In the genomic region with DNA sequence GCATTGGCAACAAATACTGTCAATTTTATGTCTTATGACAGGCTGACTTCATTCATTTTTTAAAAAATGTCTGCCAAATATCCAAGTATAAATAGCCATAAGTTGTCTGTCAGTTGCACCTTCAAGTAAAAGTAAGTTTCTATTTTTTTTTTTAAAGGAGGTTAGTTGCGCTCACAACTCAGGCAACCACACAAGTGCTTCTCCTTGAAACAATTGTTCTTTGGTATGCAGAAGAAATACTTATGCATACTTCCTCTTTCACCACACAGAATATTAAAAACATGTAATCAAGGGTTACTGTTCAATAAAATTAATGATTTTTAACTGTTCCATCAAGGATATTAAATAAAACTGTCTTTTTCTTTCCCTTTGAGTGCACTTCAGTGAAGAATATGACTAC, we compare ENCODE assay signal across 21 cellular contexts.
"Had no signal": no experiment of that assay in that cellular context is flagged by ENCODE, and none has a peak within 500 bp of the region (broad histone marks: within the 10 kb centered on the region; RNA-seq: fewer than 3 reads in every experiment).

No MANE protein-coding gene starts in this region.

- H3K27ac ChIP-seq: coronary artery, dorsolateral prefrontal cortex, heart left ventricle, pancreas, stomach, thoracic aorta, transverse colon had no signal

- H3K4me3 Mint-ChIP-seq: mesothelial cell of epicardium, nephron had no signal

- H3K9me3 ChIP-seq: pancreas, stomach, thoracic aorta had no signal

- ATAC-seq: heart left ventricle, pancreas, right cardiac atrium had no signal

- H3K27ac Mint-ChIP-seq: mesothelial cell of epicardium, nephron, progenitor cell of endocrine pancreas had no signal

- H3K27me3 Mint-ChIP-seq: progenitor cell of endocrine pancreas had no signal

- DNase-seq: dorsolateral prefrontal cortex; effector CD8-positive, alpha-beta T cell; foreskin melanocyte; heart left ventricle; hypothalamus; kidney glomerular epithelial cell; mammary epithelial cell; occipital lobe; pancreas; right cardiac atrium; small intestine; stimulated activated CD4-positive, alpha-beta T cell treated with anti-CD3 and anti-CD28 coated beads, Interleukin-12 subunit alpha, Interleukin-12 subunit beta, amount 100 ng/mL, for 4 hours; stimulated activated naive CD4-positive, alpha-beta T cell; stomach; substantia nigra; transverse colon had no signal

- H3K27me3 ChIP-seq: dorsolateral prefrontal cortex, heart left ventricle, pancreas, stomach, transverse colon had no signal

- H3K4me3 ChIP-seq: coronary artery, dorsolateral prefrontal cortex, heart left ventricle, pancreas, stomach, thoracic aorta, transverse colon had no signal

- H3K36me3 ChIP-seq: heart left ventricle, pancreas, stomach, thoracic aorta, transverse colon had no signal
